In genomic region chr1:61655453-61655852, GRCh38 we compare ENCODE assay signal across 8 cellular contexts.
"Had no signal": no experiment of that assay in that cellular context is flagged by ENCODE, and none has a peak within 500 bp of the region (broad histone marks: within the 10 kb centered on the region; RNA-seq: fewer than 3 reads in every experiment).

No MANE protein-coding gene starts in this region.

- DNase-seq: H9, HFFc6, KG1 had no signal

- H2AFZ ChIP-seq: GM23338 had no signal

- H3K4me3 ChIP-seq: GM23338 had no signal

- ATAC-seq: GM23338, HCT116 had no signal

- H3K4me2 ChIP-seq: GM23338 had no signal

- H3K27ac ChIP-seq: HL-60 had no signal

- FAIRE-seq: H1, H54 had no signal
